ENCODE assay signal across 9 cellular contexts in genomic region chr7:150668472-150668911, GRCh38. TPM values are rescaled to one million over a fixed set of nuclear protein-coding genes. Genes with fewer than 3 reads are reported as not detected.
A peak's percentile ranks its signal among the peaks of the same experiment; 100 is the strongest.
DNase-seq lines count a peak whose midpoint lies in the region; ATAC-seq and TF ChIP-seq lines count a peak whose summit lies in the region.
"Had no signal": no experiment of that assay in that cellular context is flagged by ENCODE, and none has a peak within 500 bp of the region (broad histone marks: within the 10 kb centered on the region; RNA-seq: fewer than 3 reads in every experiment).

No MANE protein-coding gene starts in this region.

- CTCF ChIA-PET in HEK293T (lab: Yijun Ruan, JAX): no interaction called here

- POLR2A ChIA-PET in HEK293T (lab: Yijun Ruan, JAX): no interaction called here

- no peaks in the 10 kb centered on the region for H3K9me3 ChIP-seq in body of pancreas

- H3K27me3 ChIP-seq in body of pancreas: no peaks in the 10 kb centered on the region

- 20 to 30% methylated on average over 1 of the region's 1 CpG for WGBS in body of pancreas, 2 donors

- intact Hi-C loops in body of pancreas (cut with DNase I) (no loop called here), left ventricle myocardium superior (cut with micrococcal nuclease) (no loop called here)

- H3K4me1 ChIP-seq in body of pancreas: no peaks in the 10 kb centered on the region

- DNase-seq in activated T-cell treated with anti-CD3 and anti-CD28 coated beads for 24 hours (ENCODE audit: low read depth): peak; percentile 64
- peak; percentile 42 to 69 for DNase-seq in stimulated activated CD8-positive, alpha-beta memory T cell treated with anti-CD3 and anti-CD28 coated beads, Interleukin-15, amount 100 ng/mL, for 4 hours (ENCODE audit: low read depth in 2 of 2)
- DNase-seq in body of pancreas: no peak
- no peak for DNase-seq in HEK293T (ENCODE audit: extremely low spot score)
- DNase-seq in left ventricle myocardium superior: no peak
- no peak for DNase-seq in NCI-H446 treated with DMSO at 0.1 percent for 48 hours (lab: John Stamatoyannopoulos, UW)

- ATAC-seq in GM19043 (IDR thresholded peaks at IDR 0.05; ENCODE audit: low read depth, unreplicated experiment) (peak; percentile 81), HG03103 (IDR thresholded peaks at IDR 0.05; ENCODE audit: low read depth, unreplicated experiment) (peak; percentile 70), body of pancreas (no peak), left ventricle myocardium superior (no peak)

- no peak overlapping the region for H3K27ac ChIP-seq in body of pancreas

- no peak overlapping the region for H3K4me3 ChIP-seq in body of pancreas

- TF ChIP-seq POLR2A in body of pancreas (IDR thresholded peaks at IDR 0.05): no peak

- TF ChIP-seq CTCF in body of pancreas (IDR thresholded peaks at IDR 0.05): no peak

- no peaks in the 10 kb centered on the region for H3K36me3 ChIP-seq in body of pancreas (replicated peaks in 1 of 2; ENCODE audit: insufficient read depth in 1 of 2, low read depth in 2 of 2)

TF ChIP-seq in HEK293T, 16 proteins besides CTCF, POLR2A, EP300 and RAD21:
- TF ChIP-seq TARDBP (IDR thresholded peaks at IDR 0.05) (no peak), L3MBTL2 (conservative IDR thresholded peaks at IDR 0.05) (no peak), HDGF (IDR thresholded peaks at IDR 0.05; ENCODE audit: borderline replicate concordance) (no peak), FOXM1 (IDR thresholded peaks at IDR 0.05; ENCODE audit: borderline replicate concordance) (no peak), FOXA1 (IDR thresholded peaks at IDR 0.05) (no peak), SP1 (IDR thresholded peaks at IDR 0.05) (no peak)

RNA-seq across cellular contexts. Expression of gene GIMAP2, which starts 17.0 kb away (rescaled TPM):
- total RNA-seq in body of pancreas: 1 to 10 TPM in 1 of 2 donors, under 1 TPM in 1; 0.66 to 3.9 TPM
- total RNA-seq in left ventricle myocardium superior: 6.9 TPM
- total RNA-seq: astrocyte had no signal

RNA-seq across cellular contexts. Expression of gene GIMAP6, which starts 36.3 kb away (rescaled TPM):
- total RNA-seq in body of pancreas: 10 to 100 TPM in 1 of 2 donors, 1 to 10 TPM in 1; 8.6 to 10.6 TPM
- total RNA-seq in left ventricle myocardium superior: 31.5 TPM
- total RNA-seq: astrocyte had no signal

RNA-seq across cellular contexts. Expression of gene GIMAP1, which starts 47.9 kb away (rescaled TPM):
- total RNA-seq in body of pancreas: 1 to 10 TPM in 1 of 2 donors, under 1 TPM in 1; 0.99 to 3.9 TPM
- 6.7 TPM for total RNA-seq in left ventricle myocardium superior
- total RNA-seq: astrocyte had no signal

Comparison
In these comparisons a context has a peak if more than half of its experiments do, and no peak if none do; other contexts are left out.
1. ATAC-seq: peak in GM19043 (single experiment) and HG03103 (single experiment); none in body of pancreas (single experiment) and left ventricle myocardium superior (single experiment).
2. DNase-seq: peak in activated T-cell treated with anti-CD3 and anti-CD28 coated beads for 24 hours (single experiment) and stimulated activated CD8-positive, alpha-beta memory T cell treated with anti-CD3 and anti-CD28 coated beads, Interleukin-15, amount 100 ng/mL, for 4 hours (2 of 2); none in body of pancreas (0 of 4), HEK293T (single experiment), left ventricle myocardium superior (single experiment) and NCI-H446 treated with DMSO at 0.1 percent for 48 hours (single experiment).